ENCODE assay signal across 20 cellular contexts in the genomic region with DNA sequence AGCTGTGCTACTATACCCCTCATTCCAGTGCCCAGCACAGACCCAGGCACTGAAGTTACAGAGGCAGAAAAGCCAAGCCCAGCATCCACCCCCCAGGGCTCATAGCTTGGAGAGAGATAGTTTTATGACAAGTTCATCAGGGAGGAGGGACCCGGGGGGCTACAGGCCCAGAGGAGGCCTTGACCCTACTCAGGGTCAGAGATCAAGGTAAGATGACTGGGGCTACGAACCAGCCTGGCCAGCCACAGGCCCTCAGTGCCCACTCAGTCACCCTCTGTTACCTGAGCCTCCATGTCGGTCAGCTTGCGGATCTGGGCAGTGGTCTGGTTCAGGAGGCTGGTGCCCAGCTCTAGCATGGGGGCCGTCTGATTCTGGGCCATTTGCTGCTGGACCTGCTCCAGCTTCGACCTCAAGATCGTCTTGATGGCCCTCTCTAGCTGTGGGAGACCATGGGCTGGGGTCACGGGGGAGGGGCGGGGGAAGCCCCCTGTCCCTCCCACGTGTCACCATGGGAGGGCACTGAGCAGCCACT. TPM values are rescaled to one million over a fixed set of nuclear protein-coding genes. Genes with fewer than 3 reads are reported as not detected.
"Had no signal": no experiment of that assay in that cellular context is flagged by ENCODE, and none has a peak within 500 bp of the region (broad histone marks: within the 10 kb centered on the region; RNA-seq: fewer than 3 reads in every experiment).

No MANE protein-coding gene starts in this region.

- DNase-seq: cortex of kidney; dorsolateral prefrontal cortex; effector CD8-positive, alpha-beta T cell; foreskin melanocyte; heart left ventricle; hippocampal formation; mucosa of descending colon; naive thymus-derived CD8-positive, alpha-beta T cell; small intestine; stimulated activated CD4-positive, alpha-beta T cell treated with anti-CD3 and anti-CD28 coated beads, Interleukin-2, amount 100 ng/mL, for 48 hours; stimulated activated naive CD4-positive, alpha-beta T cell treated with Interleukin-2 at 50 U/mL for 16 hours; upper lobe of right lung had no signal

- H3K27ac Mint-ChIP-seq: naive thymus-derived CD8-positive, alpha-beta T cell; progenitor cell of endocrine pancreas had no signal

- H3K4me3 Mint-ChIP-seq: naive thymus-derived CD8-positive, alpha-beta T cell had no signal

- H3K9me3 ChIP-seq: heart left ventricle, mucosa of descending colon, neutrophil, tibial nerve, upper lobe of right lung had no signal

- H3K9me3 Mint-ChIP-seq: naive thymus-derived CD8-positive, alpha-beta T cell had no signal

- H3K36me3 Mint-ChIP-seq: naive thymus-derived CD8-positive, alpha-beta T cell had no signal

- H3K27ac ChIP-seq: neutrophil, upper lobe of right lung had no signal

- H3K36me3 ChIP-seq: heart left ventricle, neutrophil, tibial nerve, upper lobe of right lung had no signal

- H3K4me3 ChIP-seq: dorsolateral prefrontal cortex, heart left ventricle, mucosa of descending colon, tibial nerve, upper lobe of right lung had no signal

- H3K27me3 ChIP-seq: tibial nerve had no signal

- ATAC-seq: heart left ventricle; left lobe of liver; mucosa of descending colon; naive thymus-derived CD8-positive, alpha-beta T cell; right cardiac atrium; upper lobe of right lung had no signal

RNA-seq across cellular contexts. Expression of gene ANGPT4, which starts 26.1 kb away (rescaled TPM):
- total RNA-seq: glomerular endothelial cell; naive thymus-derived CD8-positive, alpha-beta T cell; osteocyte; progenitor cell of endocrine pancreas; temporal lobe had no signal
